8 cellular contexts compared by ENCODE assay signal in genomic region chr12:12266389-12266872, GRCh38. TPM values are rescaled to one million over a fixed set of nuclear protein-coding genes. Genes with fewer than 3 reads are reported as not detected.
DNase-seq lines count a peak whose midpoint lies in the region; ATAC-seq, FAIRE-seq and TF ChIP-seq lines count a peak whose summit lies in the region.

No MANE protein-coding gene starts in this region.

- ATAC-seq in HG03196 (IDR thresholded peaks at IDR 0.05; ENCODE audit: unreplicated experiment), result no peak

- H3K36me3 ChIP-seq in H7 (replicated peaks; ENCODE audit: control insufficient read depth, insufficient read depth, low read length), result no peaks in the 10 kb centered on the region

- peaks cover 49% of the 10 kb centered on the region for H3K27me3 Mint-ChIP-seq in activated T-helper 2 cell treated with anti-CD3 and anti-CD28 coated beads, Interferon-gamma antibody, Interleukin-2, Interleukin-4, amounts not matched to agents 10 μg/mL and 5 μg/mL and 100 μg/mL, durations not matched to agents 14 hours and 24 hours and 36 hours (ENCODE audit: low read depth)

- no peaks in the 10 kb centered on the region for H3K27me3 ChIP-seq in H7 (ENCODE audit: control insufficient read depth, insufficient read depth, low read length)

- H3K4me1 Mint-ChIP-seq in activated T-helper 2 cell treated with anti-CD3 and anti-CD28 coated beads, Interferon-gamma antibody, Interleukin-2, Interleukin-4, amounts not matched to agents 10 μg/mL and 5 μg/mL and 100 μg/mL, durations not matched to agents 14 hours and 24 hours and 36 hours (ENCODE audit: low read depth), result peaks cover 15% of the 10 kb centered on the region

- intact Hi-C loops in activated T-helper 2 cell treated with anti-CD3 and anti-CD28 coated beads, Interferon-gamma antibody, Interleukin-2, Interleukin-4, amounts not matched to agents 10 μg/mL and 5 μg/mL and 100 μg/mL, durations not matched to agents 14 hours and 24 hours and 36 hours (cut with micrococcal nuclease), result no loop called here

- H3K36me3 Mint-ChIP-seq in activated T-helper 2 cell treated with anti-CD3 and anti-CD28 coated beads, Interferon-gamma antibody, Interleukin-2, Interleukin-4, amounts not matched to agents 10 μg/mL and 5 μg/mL and 100 μg/mL, durations not matched to agents 14 hours and 24 hours and 36 hours (ENCODE audit: low read depth), result no peaks in the 10 kb centered on the region

- H3K4me3 ChIP-seq in AG09309 (ENCODE audit: control insufficient read depth, low read depth, low read length) (peak overlapping the region; percentile 96), H7 (ENCODE audit: insufficient read depth, low read depth, low read length) (peak overlapping the region; percentile 94), skeletal muscle cell (ENCODE audit: low read depth, low read length) (peak overlapping the region; percentile 89)

- FAIRE-seq in frontal cortex (lab: Jason Lieb, UNC), result no peak

- H3K27ac Mint-ChIP-seq in activated T-helper 2 cell treated with anti-CD3 and anti-CD28 coated beads, Interferon-gamma antibody, Interleukin-2, Interleukin-4, amounts not matched to agents 10 μg/mL and 5 μg/mL and 100 μg/mL, durations not matched to agents 14 hours and 24 hours and 36 hours, result no peak overlapping the region

- no peaks in the 10 kb centered on the region for H3K9me3 Mint-ChIP-seq in activated T-helper 2 cell treated with anti-CD3 and anti-CD28 coated beads, Interferon-gamma antibody, Interleukin-2, Interleukin-4, amounts not matched to agents 10 μg/mL and 5 μg/mL and 100 μg/mL, durations not matched to agents 14 hours and 24 hours and 36 hours

- DNase-seq in AG09309 (ENCODE audit: low read depth) (no peak), H7 (peak; percentile 84), hippocampal formation (lab: John Stamatoyannopoulos, UW) (peak; percentile 59 to 67), skeletal muscle cell (ENCODE audit: low read depth) (no peak), frontal cortex (ENCODE audit: low spot score in 2 of 2) (no peak)
- DNase-seq in activated T-helper 2 cell treated with anti-CD3 and anti-CD28 coated beads, Interferon-gamma antibody, Interleukin-2, Interleukin-4, amounts not matched to agents 10 μg/mL and 5 μg/mL and 100 μg/mL, durations not matched to agents 14 hours and 24 hours and 36 hours (ENCODE audit: low spot score), result no peak
- no peak for DNase-seq in stimulated activated CD4-positive, alpha-beta T cell treated with anti-CD3 and anti-CD28 coated beads, Interleukin-4, amount 100 ng/mL, for 4 hours

- no peak for TF ChIP-seq CTCF in AG09309 (IDR thresholded peaks at IDR 0.05; ENCODE audit: control insufficient read depth, insufficient read depth, low read depth, low read length, missing control alignments)

- H3K4me3 Mint-ChIP-seq in activated T-helper 2 cell treated with anti-CD3 and anti-CD28 coated beads, Interferon-gamma antibody, Interleukin-2, Interleukin-4, amounts not matched to agents 10 μg/mL and 5 μg/mL and 100 μg/mL, durations not matched to agents 14 hours and 24 hours and 36 hours (ENCODE audit: low read depth), result peak overlapping the region; percentile 57

RNA-seq across cellular contexts. Expression of gene LRP6, which starts 0.4 kb away (rescaled TPM):
- 44.6 and 48.0 TPM in 2 replicates for total RNA-seq in H7 (2014; rRNA removed; shearing (Covaris generic))
- total RNA-seq in activated T-helper 2 cell treated with anti-CD3 and anti-CD28 coated beads, Interferon-gamma antibody, Interleukin-2, Interleukin-4, amounts not matched to agents 10 μg/mL and 5 μg/mL and 100 μg/mL, durations not matched to agents 14 hours and 24 hours and 36 hours, result 0.55 and 1.5 TPM in 2 replicates
- total RNA-seq in frontal cortex, result 68.5 TPM

Comparison
In these comparisons a context has a peak if more than half of its experiments do, and no peak if none do; other contexts are left out.
1. DNase-seq: peak in H7 (single experiment) and hippocampal formation (2 of 2); none in AG09309 (single experiment), activated T-helper 2 cell treated with anti-CD3 and anti-CD28 coated beads, Interferon-gamma antibody, Interleukin-2, Interleukin-4, amounts not matched to agents 10 μg/mL and 5 μg/mL and 100 μg/mL, durations not matched to agents 14 hours and 24 hours and 36 hours (single experiment), skeletal muscle cell (single experiment), frontal cortex (0 of 2) and stimulated activated CD4-positive, alpha-beta T cell treated with anti-CD3 and anti-CD28 coated beads, Interleukin-4, amount 100 ng/mL, for 4 hours (0 of 2).
2. RNA of gene LRP6, which starts 0.4 kb away (total RNA-seq): 68.5 TPM in frontal cortex (single experiment) and 44.6 to 48.0 TPM in H7; 0.55 to 1.5 TPM in activated T-helper 2 cell treated with anti-CD3 and anti-CD28 coated beads, Interferon-gamma antibody, Interleukin-2, Interleukin-4, amounts not matched to agents 10 μg/mL and 5 μg/mL and 100 μg/mL, durations not matched to agents 14 hours and 24 hours and 36 hours; every median in the first group is over 10 times any median in the second.
3. Peak in every context shown above with its lines, with median percentiles within 50 percentile points of each other: H3K4me3 ChIP-seq.